ENCODE assay signal across 5 cellular contexts in the genomic region with DNA sequence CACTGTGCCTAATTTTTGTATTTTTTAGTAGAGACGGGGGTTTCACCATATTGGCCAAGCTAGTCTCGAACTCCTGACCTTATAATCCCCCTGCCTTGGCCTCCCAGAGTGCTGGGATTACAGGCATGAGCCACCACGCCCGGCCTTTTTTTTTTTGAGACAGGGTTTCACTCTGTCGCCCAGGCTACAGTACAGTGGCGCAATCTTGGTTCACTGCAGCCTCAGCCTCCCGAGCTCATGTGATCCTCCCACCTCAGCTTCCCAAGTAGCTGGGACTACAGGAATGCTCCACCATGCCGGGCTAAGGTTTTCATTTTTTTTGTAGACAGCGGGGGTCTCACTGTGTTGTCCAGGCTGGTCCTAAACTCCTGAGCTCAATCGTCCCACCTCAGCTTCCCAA. TPM values are rescaled to one million over a fixed set of nuclear protein-coding genes. Genes with fewer than 3 reads are reported as not detected.
"Had no signal": no experiment of that assay in that cellular context is flagged by ENCODE, and none has a peak within 500 bp of the region (broad histone marks: within the 10 kb centered on the region; RNA-seq: fewer than 3 reads in every experiment).

No MANE protein-coding gene starts in this region.

RNA-seq across cellular contexts. Expression of a gene that starts 25.6 kb away (rescaled TPM):
- total RNA-seq: activated B cell treated with CpG ODN at 0.5 μM for 24 hours; activated CD8-positive, alpha-beta T cell treated with anti-CD3 and anti-CD28 coated beads for 36 hours; activated T-cell treated with anti-CD3 and anti-CD28 coated beads, Interleukin-2, amount 50 U/mL, for 4 hours; T-cell; T-helper 2 cell treated with Interferon-gamma antibody and Interleukin-4, amounts not matched to agents 100 ng/mL and 5 ng/mL, for 36 hours had no signal
